ENCODE assay signal across 9 cellular contexts in genomic region chr2:160918909-160919503, GRCh38.
A peak's percentile ranks its signal among the peaks of the same experiment; 100 is the strongest.
DNase-seq lines count a peak whose midpoint lies in the region; FAIRE-seq and TF ChIP-seq lines count a peak whose summit lies in the region.
"Had no signal": no experiment of that assay in that cellular context is flagged by ENCODE, and none has a peak within 500 bp of the region (broad histone marks: within the 10 kb centered on the region; RNA-seq: fewer than 3 reads in every experiment).

No MANE protein-coding gene starts in this region.

- no peak overlapping the region for H4K8ac ChIP-seq in H1 (ENCODE audit: extremely low read depth, insufficient read depth, low read length)

- no peaks in the 10 kb centered on the region for H3K23me2 ChIP-seq in H1 (ENCODE audit: low read depth, low read length)

- no peak overlapping the region for H2BK15ac ChIP-seq in H1 (ENCODE audit: low read length)

- 0 out of 4 replicates have a peak, but pooled peaks cover 0 to 3% of the 10 kb centered on the region in 2 experiments for H3K9me3 ChIP-seq in H1 (ENCODE audit: insufficient read depth in 2 of 2, low read depth in 1 of 2, low read length in 1 of 2)
- H3K9me3 ChIP-seq in uterus = no peaks in the 10 kb centered on the region

- H2BK12ac ChIP-seq in H1 (ENCODE audit: low read depth, low read length) = no peak overlapping the region

- H2BK120ac ChIP-seq in H1 (replicated peaks; ENCODE audit: low read depth, low read length) = no peak overlapping the region

- H3K4ac ChIP-seq in H1 (replicated peaks; ENCODE audit: insufficient read length, low read depth, low read length) = peak overlapping the region; percentile 45

- no peak for TF ChIP-seq EP300 in H1 (IDR thresholded peaks at IDR 0.05; ENCODE audit: borderline replicate concordance in 1 of 2, low read depth in 2 of 2, low read length in 2 of 2)

- no peak overlapping the region for H3K9ac ChIP-seq in H1 (replicated peaks in 1 of 4; ENCODE audit: extremely low read depth in 1 of 4, low read depth in 3 of 4, low read length in 3 of 4)
- H3K9ac ChIP-seq: BLaER1 treated with 17β-estradiol and CSF1 and Interleukin-3, amounts not matched to agents 10 nM and 100 nM had no signal

- intact Hi-C loops in uterus (cut with DNase I; ENCODE audit: low total_unique reads) = no loop called here

- H2AFZ ChIP-seq in H1 (ENCODE audit: low read length) = no peak overlapping the region

- H3K56ac ChIP-seq in H1 (replicated peaks; ENCODE audit: insufficient read length, low read depth, low read length) = no peak overlapping the region

- H3K18ac ChIP-seq in H1 (ENCODE audit: extremely low read depth, low read length) = no peak overlapping the region

- WGBS in H1 (ENCODE audit: extremely low coverage in 1 of 2, insufficient coverage in 1 of 2, insufficient read length in 1 of 2, insufficient replicate concordance in 2 of 2, low coverage in 1 of 2, low lambda C conversion rate in 2 of 2, missing lambda C conversion rate in 1 of 2), 2 experiments = 38% methylated on average over 4 of the region's 4 CpGs; no CpG with 5 or more reads in 1 of the 2 experiments

- peak; percentile 57 for TF ChIP-seq CTCF in WI38 (IDR thresholded peaks at IDR 0.05; ENCODE audit: low read depth, low read length)
- peak; percentile 73 to 80 (median 74) for TF ChIP-seq CTCF in H1 (IDR thresholded peaks at IDR 0.05; ENCODE audit: control extremely low read depth in 1 of 3, insufficient read depth in 1 of 3, low read depth in 1 of 3, low read length in 3 of 3)
- TF ChIP-seq CTCF in uterus (IDR thresholded peaks at IDR 0.05) = peak in 3 of 4 experiments; percentile 9 to 14 (median 13)

- no peak overlapping the region for H2AK5ac ChIP-seq in H1 (ENCODE audit: low read depth, low read length)

- no peak overlapping the region for H2BK5ac ChIP-seq in H1 (ENCODE audit: low read depth, low read length)

- H4K91ac ChIP-seq in H1 (replicated peaks; ENCODE audit: insufficient read length, low read length) = no peak overlapping the region

- no peaks in the 10 kb centered on the region for H4K20me1 ChIP-seq in H1 (replicated peaks in 1 of 2; ENCODE audit: control insufficient read depth in 1 of 2, insufficient read depth in 2 of 2, low read length in 2 of 2)
- H4K20me1 ChIP-seq: BLaER1 treated with 17β-estradiol and CSF1 and Interleukin-3, amounts not matched to agents 10 nM and 100 nM had no signal

- POLR2A ChIA-PET in H1 (lab: Charles Lee; ENCODE audit: partially characterized antibody) = no interaction called here

- peaks cover 0 to under 1% (median 0%) of the 10 kb centered on the region in 4 experiments; a peak in 1 of 7 replicates for H3K4me1 ChIP-seq in H1 (replicated peaks in 1 of 4; ENCODE audit: control insufficient read depth in 3 of 4, insufficient read depth in 4 of 4, low read length in 3 of 4)
- no peaks in the 10 kb centered on the region for H3K4me1 ChIP-seq in uterus
- H3K4me1 ChIP-seq: BLaER1 treated with 17β-estradiol and CSF1 and Interleukin-3, amounts not matched to agents 10 nM and 100 nM had no signal

- H3K4me3 ChIP-seq in WI38 (ENCODE audit: low read depth, low read length) (no peak overlapping the region), H1 (ENCODE audit: extremely low read depth in 1 of 4, insufficient read depth in 2 of 4, low read depth in 3 of 4, low read length in 4 of 4) (no peak overlapping the region), uterus (no peak overlapping the region)
- H3K4me3 ChIP-seq: BLaER1 treated with 17β-estradiol and CSF1 and Interleukin-3, amounts not matched to agents 10 nM and 100 nM had no signal

- no peak overlapping the region for H3K4me2 ChIP-seq in H1 (ENCODE audit: insufficient read depth in 1 of 2, low read depth in 2 of 2, low read length in 2 of 2)
- H3K4me2 ChIP-seq: BLaER1 treated with 17β-estradiol and CSF1 and Interleukin-3, amounts not matched to agents 10 nM and 100 nM had no signal

- H3K36me3 ChIP-seq in H1 (ENCODE audit: control insufficient read depth in 2 of 4, insufficient read depth in 4 of 4, low read length in 3 of 4) (no peaks in the 10 kb centered on the region), uterus (no peaks in the 10 kb centered on the region)
- H3K36me3 ChIP-seq: BLaER1 treated with 17β-estradiol and CSF1 and Interleukin-3, amounts not matched to agents 10 nM and 100 nM had no signal

- no peaks in the 10 kb centered on the region for H3K79me1 ChIP-seq in H1 (ENCODE audit: low read depth, low read length)

- peak; percentile 87 for FAIRE-seq in H1 (lab: Jason Lieb, UNC)

- no peak overlapping the region for H4K5ac ChIP-seq in H1 (ENCODE audit: insufficient read length, low read depth, low read length)

- H3K14ac ChIP-seq in H1 (ENCODE audit: insufficient read length) = no peak overlapping the region

- no peaks in the 10 kb centered on the region for H3K27me3 ChIP-seq in H1 (replicated peaks in 1 of 4; ENCODE audit: control insufficient read depth in 3 of 4, extremely low read depth in 1 of 4, insufficient read depth in 3 of 4, low read length in 3 of 4)
- no peaks in the 10 kb centered on the region for H3K27me3 ChIP-seq in uterus
- H3K27me3 ChIP-seq: BLaER1 treated with 17β-estradiol and CSF1 and Interleukin-3, amounts not matched to agents 10 nM and 100 nM had no signal

- DNase-seq in NCI-H1105 treated with DMSO at 0.1 percent for 48 hours (lab: John Stamatoyannopoulos, UW) (peak; percentile 2), NCI-H1105 (lab: John Stamatoyannopoulos, UW) (no peak), LoVo (ENCODE audit: low spot score) (peak; percentile 17), H1 (ENCODE audit: low read depth in 1 of 2, low spot score in 2 of 2) (peak; percentile 58 to 74), medulla oblongata (ENCODE audit: extremely low spot score) (peak; percentile 42), uterus (peak in 1 of 2 donors; percentile 26), epidermal melanocyte (ENCODE audit: insufficient read length, low spot score) (no peak)

- no peaks in the 10 kb centered on the region for H3K79me2 ChIP-seq in H1 (ENCODE audit: control insufficient read depth in 1 of 2, insufficient read depth in 2 of 2, low read length in 2 of 2)

- TF ChIP-seq RAD21 in H1 (IDR thresholded peaks at IDR 0.05 in 1 of 2, conservative IDR thresholded peaks at IDR 0.05 in 1 of 2; ENCODE audit: low read depth in 2 of 2, low read length in 2 of 2) = peak; percentile 85 to 92

- H2BK20ac ChIP-seq in H1 (ENCODE audit: low read length) = no peak overlapping the region

- H3K27ac ChIP-seq in H1 (ENCODE audit: low read depth, low read length) = no peak overlapping the region
- peak overlapping the region; percentile 70 to 84 for H3K27ac ChIP-seq in uterus
- H3K27ac ChIP-seq: BLaER1 treated with 17β-estradiol and CSF1 and Interleukin-3, amounts not matched to agents 10 nM and 100 nM had no signal

- TF ChIP-seq POLR2A in H1 (IDR thresholded peaks at IDR 0.05; ENCODE audit: control extremely low read depth in 1 of 2, low read depth in 2 of 2, low read length in 2 of 2) = no peak
- no peak for TF ChIP-seq POLR2A in uterus (IDR thresholded peaks at IDR 0.05)

- CTCF ChIA-PET in H1 (lab: Charles Lee; ENCODE audit: partially characterized antibody) = interaction anchor here (0.7 to 2.5 kb wide), 16 partner anchors 9 to 565 kb away, joined by 3 to 14 read pairs (median 5); no protein-coding TSS in a partner anchor

- H3K23ac ChIP-seq in H1 (ENCODE audit: insufficient read length) = no peak overlapping the region

TF ChIP-seq in H1, 55 proteins besides CTCF, POLR2A, EP300 and RAD21:
- no peak for TF ChIP-seq PHF8 (conservative IDR thresholded peaks at IDR 0.05; ENCODE audit: low read depth, low read length)
- no peak for TF ChIP-seq SP4 (IDR thresholded peaks at IDR 0.05; ENCODE audit: low read length)
- TF ChIP-seq EGR1 (IDR thresholded peaks at IDR 0.05; ENCODE audit: borderline replicate concordance, low read depth, low read length) = no peak
- no peak for TF ChIP-seq USF2 (IDR thresholded peaks at IDR 0.05; ENCODE audit: low read length)
- no peak for TF ChIP-seq CHD2 (IDR thresholded peaks at IDR 0.05; ENCODE audit: low read length)
- TF ChIP-seq TAF1 (IDR thresholded peaks at IDR 0.05; ENCODE audit: low read depth, low read length) = no peak
- TF ChIP-seq TEAD4 (IDR thresholded peaks at IDR 0.05; ENCODE audit: low read depth, low read length) = 0 out of 2 replicates have a peak, but pooled peaks have one; percentile 11
- TF ChIP-seq TAF7 (optimal IDR thresholded peaks at IDR 0.05; ENCODE audit: borderline replicate concordance, low read depth, low read length) = peak; percentile 21
- TF ChIP-seq YY1 (IDR thresholded peaks at IDR 0.05; ENCODE audit: low read depth, low read length) = no peak

Comparison
In these comparisons a context has a peak if more than half of its experiments do, and no peak if none do; other contexts are left out.
1. DNase-seq: peak in NCI-H1105 treated with DMSO at 0.1 percent for 48 hours (single experiment), LoVo (single experiment), H1 (2 of 2) and medulla oblongata (single experiment); none in NCI-H1105 (single experiment) and epidermal melanocyte (single experiment).
2. CTCF ChIP-seq: peak in every context shown above with its lines; median percentile 74 in H1; 57 in WI38; 13 in uterus.